Comparison of ENCODE assay signal across 12 cellular contexts in genomic region chr2:30665761-30666306, GRCh38.
DNase-seq lines count a peak whose midpoint lies in the region; ATAC-seq, FAIRE-seq and TF ChIP-seq lines count a peak whose summit lies in the region.
"Had no signal": no experiment of that assay in that cellular context is flagged by ENCODE, and none has a peak within 500 bp of the region (broad histone marks: within the 10 kb centered on the region; RNA-seq: fewer than 3 reads in every experiment).

No MANE protein-coding gene starts in this region.

- H3K9ac ChIP-seq in GM23248 (peak overlapping the region; percentile 58), GM12878 (ENCODE audit: control insufficient read depth, insufficient read depth, low read length) (no peak overlapping the region), keratinocyte (ENCODE audit: control insufficient read depth, extremely low read depth, insufficient read depth, low read length) (peak overlapping the region; percentile 35), smooth muscle cell (ENCODE audit: low read depth) (peak overlapping the region; percentile 44)

- no peak for TF ChIP-seq RAD21 in GM12878 (IDR thresholded peaks at IDR 0.05; ENCODE audit: insufficient read depth, low read depth, low read length)

- TF ChIP-seq POLR2A in GM12878 (IDR thresholded peaks at IDR 0.05; ENCODE audit: low read depth, low read length): no peak

- no peak for TF ChIP-seq EP300 in GM12878 (IDR thresholded peaks at IDR 0.05; ENCODE audit: borderline replicate concordance in 1 of 2, control insufficient read depth in 1 of 2, low read depth in 2 of 2, low read length in 2 of 2)

- POLR2A ChIA-PET in GM12878 (lab: Charles Lee): no interaction called here

- H3K4me3 ChIP-seq in GM23248 (no peak overlapping the region), GM12878 (no peak overlapping the region), keratinocyte (ENCODE audit: control insufficient read depth in 2 of 3, extremely low read depth in 1 of 3, insufficient read depth in 2 of 3, low read depth in 1 of 3, low read length in 3 of 3) (peak overlapping the region in 1 of 3 experiments; percentile 9), smooth muscle cell (no peak overlapping the region)

- H3K9me3 ChIP-seq in GM23248 (ENCODE audit: low read depth): no peaks in the 10 kb centered on the region
- H3K9me3 ChIP-seq in GM12878 (replicated peaks; ENCODE audit: control insufficient read depth, insufficient read depth, low read length): peaks cover 14% of the 10 kb centered on the region
- H3K9me3 ChIP-seq in keratinocyte (ENCODE audit: control insufficient read depth, low read depth, low read length): no peaks in the 10 kb centered on the region
- peaks cover 12% of the 10 kb centered on the region for H3K9me3 ChIP-seq in smooth muscle cell (replicated peaks; ENCODE audit: low read depth)

- ATAC-seq in GM12878: no peak

- DNase-seq in GM23248 (no peak), GM12878 (ENCODE audit: low read depth, low spot score) (no peak), keratinocyte (ENCODE audit: low read depth, low spot score) (no peak), smooth muscle cell (lab: John Stamatoyannopoulos, UW; ENCODE audit: unreplicated experiment) (no peak), NCI-H2196 treated with DMSO at 0.1 percent for 48 hours (lab: John Stamatoyannopoulos, UW; ENCODE audit: unreplicated experiment) (no peak), middle frontal gyrus (ENCODE audit: extremely low spot score, low spot score) (no peak), NCI-H2171 treated with DMSO at 0.1 percent for 48 hours (lab: John Stamatoyannopoulos, UW) (no peak), NCI-H226 (no peak)
- DNase-seq: activated naive CD8-positive, alpha-beta T cell treated with anti-CD3 and anti-CD28 coated beads, Interleukin-2, amount 10 ng/mL, durations not matched to agents 7 days and 5 days; CD4-positive, alpha-beta T cell; stimulated activated CD4-positive, alpha-beta T cell treated with anti-CD3 and anti-CD28 coated beads, Interleukin-2, amount 100 ng/mL, for 24 hours had no signal

- no peaks in the 10 kb centered on the region for H3K9me2 ChIP-seq in GM23248 (ENCODE audit: insufficient read depth)

- SMC1A ChIA-PET in GM12878 (lab: Charles Lee; ENCODE audit: uncharacterized antibody, unreplicated experiment): interaction anchor here (0.9 to 1.4 kb wide), 4 partner anchors 185 to 502 kb away, joined by 4 read pairs; no protein-coding TSS in a partner anchor

- peaks cover 27% of the 10 kb centered on the region for H3F3A ChIP-seq in GM23248 (ENCODE audit: insufficient read depth)
- peaks cover 11% of the 10 kb centered on the region for H3F3A ChIP-seq in smooth muscle cell (ENCODE audit: low read depth)

- H3K36me3 ChIP-seq in GM23248 (ENCODE audit: low read depth) (no peaks in the 10 kb centered on the region), GM12878 (ENCODE audit: control insufficient read depth in 2 of 2, insufficient read depth in 2 of 2, low read length in 1 of 2) (no peaks in the 10 kb centered on the region), keratinocyte (ENCODE audit: control insufficient read depth in 2 of 2, extremely low read depth in 1 of 2, insufficient read depth in 2 of 2, low read length in 2 of 2) (no peaks in the 10 kb centered on the region), smooth muscle cell (ENCODE audit: low read depth) (no peaks in the 10 kb centered on the region)

- in situ Hi-C loops in GM23248 (cut with MboI): no loop called here
- in situ Hi-C loops in GM12878 (cut with MboI): no loop called here

- intact Hi-C loops in GM12878 (cut with micrococcal nuclease; ENCODE audit: unreplicated experiment): no loop called here

- no peaks in the 10 kb centered on the region for H3K9me1 ChIP-seq in keratinocyte (ENCODE audit: control insufficient read depth, extremely low read depth, insufficient read depth, low read length)

- 85 to 88% methylated on average over 3 of the region's 3 CpGs for WGBS in GM23248 (ENCODE audit: low coverage in 1 of 2, low lambda C conversion rate in 2 of 2, missing lambda C conversion rate in 2 of 2), 2 experiments
- WGBS in GM12878 (ENCODE audit: insufficient coverage, insufficient replicate concordance, low lambda C conversion rate, missing lambda C conversion rate): 88% methylated on average over 3 of the region's 3 CpGs
- WGBS in smooth muscle cell (ENCODE audit: low lambda C conversion rate): 86% methylated on average over 3 of the region's 3 CpGs

- FAIRE-seq in GM12878 (lab: Jason Lieb, UNC): no peak
- FAIRE-seq in keratinocyte (lab: Jason Lieb, UNC): no peak
- FAIRE-seq: TTC549 had no signal

- H4K20me1 ChIP-seq in GM23248 (ENCODE audit: insufficient read depth) (no peaks in the 10 kb centered on the region), GM12878 (ENCODE audit: control insufficient read depth, insufficient read depth) (no peaks in the 10 kb centered on the region), keratinocyte (ENCODE audit: control insufficient read depth, extremely low read depth, insufficient read depth, low read length) (no peaks in the 10 kb centered on the region), smooth muscle cell (ENCODE audit: low read depth) (no peaks in the 10 kb centered on the region)

- BruUV-seq in GM12878 (replicated peaks; lab: Mats Ljungman, UMichigan): no TSS peak

- H2AFZ ChIP-seq in GM23248 (peak overlapping the region; percentile 53), GM12878 (ENCODE audit: control insufficient read depth, low read depth, low read length) (no peak overlapping the region), keratinocyte (ENCODE audit: control insufficient read depth, low read length) (peak overlapping the region; percentile 41), smooth muscle cell (ENCODE audit: low read depth) (no peak overlapping the region)

- dilution Hi-C loops in keratinocyte (cut with MboI; ENCODE audit: extremely low pct_ligation_motif_present, low sequenced_read_pairs): no loop called here

- H3K4me1 ChIP-seq in GM23248 (ENCODE audit: insufficient read depth) (peaks cover 30% of the 10 kb centered on the region), GM12878 (ENCODE audit: control insufficient read depth, insufficient read depth, low read length) (no peaks in the 10 kb centered on the region), keratinocyte (ENCODE audit: control insufficient read depth, extremely low read depth, insufficient read depth, low read length) (peaks cover 37% of the 10 kb centered on the region), smooth muscle cell (ENCODE audit: low read depth) (peaks cover 4% of the 10 kb centered on the region)

- H3K4me2 ChIP-seq in GM23248 (ENCODE audit: unreplicated experiment): peak overlapping the region; percentile 40
- no peak overlapping the region for H3K4me2 ChIP-seq in GM12878 (ENCODE audit: control insufficient read depth, insufficient read depth)
- H3K4me2 ChIP-seq in keratinocyte (ENCODE audit: control insufficient read depth, extremely low read depth, insufficient read depth, low read depth, low read length): peak overlapping the region; percentile 23
- no peak overlapping the region for H3K4me2 ChIP-seq in smooth muscle cell

- RAD21 ChIA-PET in GM12878 (lab: Charles Lee; ENCODE audit: unreplicated experiment): no interaction called here

- H3K79me2 ChIP-seq in GM23248 (ENCODE audit: insufficient read depth) (no peaks in the 10 kb centered on the region), GM12878 (ENCODE audit: control insufficient read depth, insufficient read depth, low read length) (no peaks in the 10 kb centered on the region), keratinocyte (ENCODE audit: control insufficient read depth, insufficient read depth, low read length) (no peaks in the 10 kb centered on the region), smooth muscle cell (ENCODE audit: low read depth) (no peaks in the 10 kb centered on the region)

- CTCF ChIA-PET in GM12878 (lab: Yijun Ruan, JAX): interaction anchor here (0.7 to 2.4 kb wide), 3 partner anchors 46 to 457 kb away, joined by 3 to 10 read pairs (median 3); partner anchors contain the start of gene LCLAT1

- no peak for TF ChIP-seq CTCF in GM12878 (IDR thresholded peaks at IDR 0.05 in 2 of 3, conservative IDR thresholded peaks at IDR 0.05 in 1 of 3; ENCODE audit: control insufficient read depth in 2 of 3, extremely low read depth in 1 of 3, insufficient read depth in 1 of 3, low read depth in 3 of 3, low read length in 3 of 3)
- TF ChIP-seq CTCF in keratinocyte (optimal IDR thresholded peaks at IDR 0.05 in 1 of 3, IDR thresholded peaks at IDR 0.05 in 1 of 3, conservative IDR thresholded peaks at IDR 0.05 in 1 of 3; ENCODE audit: extremely low read depth in 1 of 3, insufficient read depth in 2 of 3, low read length in 3 of 3): no peak
- TF ChIP-seq CTCF in smooth muscle cell (IDR thresholded peaks at IDR 0.05; ENCODE audit: borderline replicate concordance, insufficient read depth, poor library complexity, severe bottlenecking): no peak

- H3K27me3 ChIP-seq in GM23248 (replicated peaks; ENCODE audit: insufficient read depth): no peaks in the 10 kb centered on the region
- H3K27me3 ChIP-seq in GM12878 (replicated peaks in 1 of 2; ENCODE audit: control insufficient read depth in 2 of 2, insufficient read depth in 2 of 2, low read length in 1 of 2): no peaks in the 10 kb centered on the region
- no peaks in the 10 kb centered on the region for H3K27me3 ChIP-seq in keratinocyte (ENCODE audit: control insufficient read depth, extremely low read depth, insufficient read depth, low read length)
- H3K27me3 ChIP-seq in smooth muscle cell (ENCODE audit: low read depth): no peaks in the 10 kb centered on the region

- peak overlapping the region; percentile 96 for H3K27ac ChIP-seq in GM23248
- peak overlapping the region; percentile 52 for H3K27ac ChIP-seq in GM12878 (ENCODE audit: control insufficient read depth, insufficient read depth)
- peak overlapping the region; percentile 94 for H3K27ac ChIP-seq in keratinocyte (ENCODE audit: control insufficient read depth, insufficient read depth, low read length)
- H3K27ac ChIP-seq in smooth muscle cell (ENCODE audit: low read depth): peak overlapping the region; percentile 97

Comparison
In these comparisons a context has a peak if more than half of its experiments do, and no peak if none do; other contexts are left out.
1. H2AFZ ChIP-seq: peak in GM23248 (single experiment) and keratinocyte (single experiment); none in GM12878 (single experiment) and smooth muscle cell (single experiment).
2. H3K4me2 ChIP-seq: peak in GM23248 (single experiment) and keratinocyte (single experiment); none in GM12878 (single experiment) and smooth muscle cell (single experiment).
3. Peak in every context shown above with its lines, with median percentiles within 50 percentile points of each other: H3K27ac ChIP-seq.